8 cellular contexts compared by ENCODE assay signal in the genomic region with DNA sequence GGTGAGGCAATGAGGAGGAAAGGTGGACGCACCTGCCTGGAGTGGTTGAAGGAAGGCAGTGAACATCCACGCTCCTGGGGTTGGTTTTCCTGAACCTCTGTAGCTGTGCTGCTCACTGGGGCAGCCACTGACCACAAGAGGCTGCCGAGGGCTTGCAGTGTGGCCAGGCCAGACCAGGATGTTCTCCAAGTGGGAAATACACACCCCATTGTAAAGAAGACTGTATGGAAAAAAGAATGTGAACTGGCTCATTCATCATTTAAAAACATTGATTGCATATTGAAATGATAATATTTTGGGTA.
A peak's percentile ranks its signal among the peaks of the same experiment; 100 is the strongest.
DNase-seq lines count a peak whose midpoint lies in the region; ATAC-seq and TF ChIP-seq lines count a peak whose summit lies in the region.

No MANE protein-coding gene starts in this region.

- ATAC-seq in GM18498 (IDR thresholded peaks at IDR 0.05; ENCODE audit: unreplicated experiment) (no peak), HG03342 (IDR thresholded peaks at IDR 0.05; ENCODE audit: unreplicated experiment) (no peak)

- no peaks in the 10 kb centered on the region for H3K9me2 ChIP-seq in Karpas-422 (replicated peaks; ENCODE audit: insufficient read depth, low read length)

- TF ChIP-seq CTCF in BJ (IDR thresholded peaks at IDR 0.05; ENCODE audit: insufficient read depth, low read depth, low read length) (peak; percentile 26), brain microvascular endothelial cell (IDR thresholded peaks at IDR 0.05; ENCODE audit: low read depth, low read length, missing control alignments) (peak; percentile 37), kidney epithelial cell (IDR thresholded peaks at IDR 0.05; ENCODE audit: insufficient read depth, low read length, poor library complexity, severe bottlenecking) (peak; percentile 46)

- H4K20me1 ChIP-seq in Karpas-422 (ENCODE audit: insufficient read depth, low read depth, low read length), result no peaks in the 10 kb centered on the region

- no peaks in the 10 kb centered on the region for H3K79me2 ChIP-seq in Karpas-422 (ENCODE audit: low read length)

- peaks cover 4% of the 10 kb centered on the region for H3K27me3 ChIP-seq in BJ (ENCODE audit: control insufficient read depth, insufficient read depth, low read length)
- no peaks in the 10 kb centered on the region for H3K27me3 ChIP-seq in Karpas-422 (ENCODE audit: low read length)
- H3K27me3 ChIP-seq in brain microvascular endothelial cell (replicated peaks), result peaks cover 3% of the 10 kb centered on the region
- no peaks in the 10 kb centered on the region for H3K27me3 ChIP-seq in kidney epithelial cell (ENCODE audit: control insufficient read depth, insufficient read depth, low read length)
- peaks cover 0 to 3% of the 10 kb centered on the region in 2 donors for H3K27me3 ChIP-seq in stomach smooth muscle (ENCODE audit: control insufficient read depth in 1 of 2, insufficient read depth in 2 of 2, low read length in 2 of 2)

- H3K9ac ChIP-seq in Karpas-422 (ENCODE audit: low read length) (peak overlapping the region; percentile 67), stomach smooth muscle (ENCODE audit: low read length in 2 of 2) (peak overlapping the region; percentile 56 to 60)

- DNase-seq in BJ (ENCODE audit: low read depth) (no peak), Karpas-422 (no peak), brain microvascular endothelial cell (no peak), kidney epithelial cell (ENCODE audit: low read depth) (no peak), GM03348 (ENCODE audit: low spot score) (no peak)

- POLR2A ChIA-PET in BJ (lab: Charles Lee), result no interaction called here

- CTCF ChIA-PET in BJ (lab: Yijun Ruan, JAX), result interaction anchor here (0.8 kb wide), 1 partner anchor 269 kb away, joined by 3 read pairs; no protein-coding TSS in a partner anchor

- H3K36me3 ChIP-seq in BJ (ENCODE audit: control insufficient read depth, insufficient read depth, low read length) (no peaks in the 10 kb centered on the region), Karpas-422 (ENCODE audit: insufficient read depth, low read length) (no peaks in the 10 kb centered on the region), brain microvascular endothelial cell (replicated peaks) (no peaks in the 10 kb centered on the region), kidney epithelial cell (ENCODE audit: control insufficient read depth, insufficient read depth, low read length) (no peaks in the 10 kb centered on the region), stomach smooth muscle (ENCODE audit: control insufficient read depth in 2 of 2, insufficient read depth in 2 of 2, low read length in 2 of 2) (no peaks in the 10 kb centered on the region)

- H2AFZ ChIP-seq in Karpas-422 (ENCODE audit: low read length), result peak overlapping the region; percentile 97; the same call in 1 of the 2 replicates

- H3K4me1 ChIP-seq in Karpas-422 (ENCODE audit: low read length) (peaks cover 23% of the 10 kb centered on the region), stomach smooth muscle (ENCODE audit: control insufficient read depth, insufficient read depth, low read length) (peaks cover 13% of the 10 kb centered on the region)

- in situ Hi-C loops in brain microvascular endothelial cell (cut with HindIII; ENCODE audit: low pct_ligation_motif_present, low sequenced_read_pairs), result no loop called here

- H3K9me3 ChIP-seq in Karpas-422 (ENCODE audit: low read length) (no peaks in the 10 kb centered on the region), stomach smooth muscle (ENCODE audit: control insufficient read depth in 2 of 2, low read length in 2 of 2) (no peaks in the 10 kb centered on the region)

- peak overlapping the region; percentile 99 for H3K4me2 ChIP-seq in Karpas-422 (ENCODE audit: low read depth, low read length, poor library complexity, severe bottlenecking)

- H3K4me3 ChIP-seq in BJ (ENCODE audit: low read depth, low read length) (peak overlapping the region; percentile 56), Karpas-422 (ENCODE audit: low read length) (peak overlapping the region; percentile 71), brain microvascular endothelial cell (ENCODE audit: low read depth, low read length) (peak overlapping the region; percentile 61), kidney epithelial cell (ENCODE audit: low read depth, low read length) (peak overlapping the region; percentile 63), stomach smooth muscle (ENCODE audit: low read length in 2 of 2) (peak overlapping the region; percentile 78 to 84)

- H3K27ac ChIP-seq in Karpas-422 (ENCODE audit: low read length) (0 out of 2 replicates have a peak overlapping the region, but pooled peaks have one; percentile 71), brain microvascular endothelial cell (no peak overlapping the region), stomach smooth muscle (ENCODE audit: low read length) (no peak overlapping the region)
